16 cellular contexts compared by ENCODE assay signal in genomic region chr20:36336838-36337478, GRCh38.
"Had no signal": no experiment of that assay in that cellular context is flagged by ENCODE, and none has a peak within 500 bp of the region (broad histone marks: within the 10 kb centered on the region; RNA-seq: fewer than 3 reads in every experiment).

No MANE protein-coding gene starts in this region.

- H3K27ac ChIP-seq: left ventricle myocardium inferior, ovary, prostate gland, tibial artery had no signal

- H3K36me3 ChIP-seq: left ventricle myocardium inferior, ovary, prostate gland, tibial artery had no signal

- H3K4me3 ChIP-seq: left ventricle myocardium inferior, ovary, prostate gland, tibial artery had no signal

- DNase-seq: activated gamma-delta T cell treated with Interleukin-2 at 50 U/mL for 16 hours; activated T-cell treated with anti-CD3 and anti-CD28 coated beads, Interleukin-2, amount 50 U/mL, for 1 hour; effector CD4-positive, alpha-beta T cell; erythroblast; foreskin fibroblast; immature natural killer cell; kidney glomerular epithelial cell; left ventricle myocardium inferior; natural killer cell; ovary; stimulated activated CD4-positive, alpha-beta T cell treated with anti-CD3 and anti-CD28 coated beads, Interleukin-4, amount 100 ng/mL, for 24 hours; stimulated activated naive CD8-positive, alpha-beta T cell treated with anti-CD3 and anti-CD28 coated beads, Interleukin-15, Interleukin-2, amounts not matched to agents 100 U/mL and 50 U/mL, for 24 hours; substantia nigra; T-helper 9 cell; tibial artery had no signal

- H3K9me3 ChIP-seq: left ventricle myocardium inferior, ovary, prostate gland, tibial artery had no signal

- H3K4me1 ChIP-seq: left ventricle myocardium inferior, prostate gland, tibial artery had no signal

- H3K27me3 ChIP-seq: ovary had no signal
